ENCODE assay signal across 25 cellular contexts in the genomic region with DNA sequence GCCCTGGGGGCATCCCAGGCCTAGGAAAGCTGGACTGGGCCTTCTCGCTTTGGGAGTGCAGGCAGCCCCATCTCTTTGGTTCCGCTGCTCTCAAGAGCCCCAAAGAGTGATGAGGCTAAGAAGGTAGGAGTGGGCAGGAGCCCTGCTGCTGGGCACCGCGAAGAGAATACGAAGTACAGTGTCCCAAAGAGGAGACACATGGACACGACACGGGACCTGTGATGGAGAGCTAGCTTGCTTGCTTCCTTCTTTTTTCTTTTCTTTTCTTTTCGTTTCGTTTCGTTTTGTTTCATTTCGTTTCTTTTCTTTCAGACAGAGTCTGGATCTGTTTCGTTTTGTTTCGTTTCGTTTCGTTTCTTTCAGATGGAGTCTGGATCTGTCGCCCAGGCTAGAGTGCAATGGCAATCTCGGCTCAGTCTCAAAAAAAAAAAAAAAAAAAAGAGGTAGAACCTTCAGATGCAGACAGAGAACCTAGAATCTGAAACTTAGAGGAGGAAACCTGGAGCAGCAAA. TPM values are rescaled to one million over a fixed set of nuclear protein-coding genes. Genes with fewer than 3 reads are reported as not detected.
DNase-seq lines count a peak whose midpoint lies in the region; ATAC-seq and TF ChIP-seq lines count a peak whose summit lies in the region.
"Had no signal": no experiment of that assay in that cellular context is flagged by ENCODE, and none has a peak within 500 bp of the region (broad histone marks: within the 10 kb centered on the region; RNA-seq: fewer than 3 reads in every experiment).

No MANE protein-coding gene starts in this region.

- intact Hi-C loops in heart right ventricle (cut with DNase I): no loop called here
- intact Hi-C loops in left cardiac atrium (cut with DNase I): no loop called here
- intact Hi-C loops in activated CD4-positive, alpha-beta memory T cell treated with anti-CD3 and anti-CD28 coated beads for 36 hours (cut with micrococcal nuclease): no loop called here

- H3K18ac ChIP-seq in trophoblast cell (ENCODE audit: low read length): no peak overlapping the region

- peak overlapping the region; percentile 16 for H4K91ac ChIP-seq in trophoblast cell (ENCODE audit: low read depth, low read length)

- H3K36me3 Mint-ChIP-seq in activated CD4-positive, alpha-beta memory T cell treated with anti-CD3 and anti-CD28 coated beads for 36 hours: no peaks in the 10 kb centered on the region
- H3K36me3 Mint-ChIP-seq: naive B cell; stimulated activated effector memory CD8-positive, alpha-beta T cell treated with anti-CD3 and anti-CD28 coated beads, Interleukin-12 subunit alpha, Interleukin-12 subunit beta, amount 100 ng/mL, for 72 hours had no signal

- no peak overlapping the region for H3K4me2 ChIP-seq in trophoblast cell (ENCODE audit: low read length)

- ATAC-seq in heart right ventricle (no peak), left cardiac atrium (no peak), upper lobe of left lung (ENCODE audit: low FRiP score in 2 of 2) (no peak)
- ATAC-seq: stimulated activated effector memory CD8-positive, alpha-beta T cell treated with anti-CD3 and anti-CD28 coated beads, Interleukin-12 subunit alpha, Interleukin-12 subunit beta, amount 100 ng/mL, for 72 hours had no signal

- no peaks in the 10 kb centered on the region for H3K27me3 Mint-ChIP-seq in activated CD4-positive, alpha-beta memory T cell treated with anti-CD3 and anti-CD28 coated beads for 36 hours
- H3K27me3 Mint-ChIP-seq: naive B cell had no signal

- H3K4me1 ChIP-seq in heart right ventricle: peaks cover 19 to 96% (median 64%) of the 10 kb centered on the region in 9 donors
- H3K4me1 ChIP-seq in trophoblast cell (ENCODE audit: control insufficient read depth in 1 of 2, insufficient read depth in 2 of 2, low read length in 2 of 2): peaks cover 64 to 74% of the 10 kb centered on the region in 2 experiments
- H3K4me1 ChIP-seq in upper lobe of left lung: peaks cover 52 to 74% (median 63%) of the 10 kb centered on the region in 4 donors
- H3K4me1 ChIP-seq: sigmoid colon had no signal

- TF ChIP-seq CTCF in heart right ventricle (IDR thresholded peaks at IDR 0.05): no peak
- no peak for TF ChIP-seq CTCF in upper lobe of left lung (IDR thresholded peaks at IDR 0.05)

- POLR2A ChIA-PET in activated CD4-positive, alpha-beta memory T cell treated with anti-CD3 and anti-CD28 coated beads for 36 hours (lab: Charles Lee): no interaction called here

- WGBS in heart right ventricle, 2 donors: 92 to 94% methylated on average over 17 of the region's 17 CpGs
- WGBS in trophoblast cell (ENCODE audit: extremely low coverage, insufficient coverage, insufficient read length): no CpG with 5 or more reads among the region's 17 CpGs
- 84 to 86% methylated on average over 16 to 17 of the region's 17 CpGs for WGBS in upper lobe of left lung, 2 donors

- no peak overlapping the region for H3K27ac Mint-ChIP-seq in activated CD4-positive, alpha-beta memory T cell treated with anti-CD3 and anti-CD28 coated beads for 36 hours

- no peak overlapping the region for H2AFZ ChIP-seq in trophoblast cell (ENCODE audit: insufficient read depth, low read length, poor library complexity)
- H2AFZ ChIP-seq: GM23248 had no signal

- H2AK5ac ChIP-seq in trophoblast cell (ENCODE audit: low read length): no peak overlapping the region

- H4K12ac ChIP-seq in trophoblast cell (ENCODE audit: low read depth, low read length): no peak overlapping the region

- CTCF ChIA-PET in activated CD4-positive, alpha-beta memory T cell treated with anti-CD3 and anti-CD28 coated beads for 36 hours (lab: Charles Lee): interaction anchor here (0.9 kb wide), 1 partner anchor 30 kb away, joined by 3 read pairs; no protein-coding TSS in a partner anchor

- H3K27ac ChIP-seq in heart right ventricle (peak overlapping the region in 6 of 10 donors; percentile 10 to 83 (median 68)), caudate nucleus (ENCODE audit: low read depth, low read length) (peak overlapping the region; percentile 100), trophoblast cell (ENCODE audit: low read depth, low read length) (no peak overlapping the region), upper lobe of left lung (peak overlapping the region; percentile 1 to 87 (median 61))
- H3K27ac ChIP-seq: brain microvascular endothelial cell, GM23248, ovary had no signal

- no peak overlapping the region for H3K23ac ChIP-seq in trophoblast cell (ENCODE audit: low read length)

- H3K4ac ChIP-seq in trophoblast cell (ENCODE audit: low read depth, low read length): no peak overlapping the region

- no peaks in the 10 kb centered on the region for H3K36me3 ChIP-seq in heart right ventricle
- peaks cover 0 to 3% of the 10 kb centered on the region in 2 experiments for H3K36me3 ChIP-seq in trophoblast cell (ENCODE audit: control insufficient read depth in 1 of 2, insufficient read depth in 2 of 2, low read length in 2 of 2)
- H3K36me3 ChIP-seq in upper lobe of left lung: no peaks in the 10 kb centered on the region
- H3K36me3 ChIP-seq: BE2C, brain microvascular endothelial cell, ovary, sigmoid colon, upper lobe of right lung had no signal

- no peak for TF ChIP-seq POLR2A in upper lobe of left lung (IDR thresholded peaks at IDR 0.05)

- no peak overlapping the region for H4K8ac ChIP-seq in trophoblast cell (ENCODE audit: low read depth, low read length)

- DNase-seq in heart right ventricle: no peak
- no peak for DNase-seq in left cardiac atrium
- DNase-seq in caudate nucleus (lab: John Stamatoyannopoulos, UW): peak in 1 of 61 donors; percentile 33
- no peak for DNase-seq in trophoblast cell
- no peak for DNase-seq in upper lobe of left lung
- DNase-seq in activated CD4-positive, alpha-beta memory T cell treated with anti-CD3 and anti-CD28 coated beads for 36 hours: no peak
- DNase-seq in NCI-H524 (lab: John Stamatoyannopoulos, UW): no peak
- no peak for DNase-seq in KG1 (lab: John Stamatoyannopoulos, UW)
- DNase-seq: activated gamma-delta T cell, BE2C, brain microvascular endothelial cell, cortex of kidney, EL, GM23248, MV-4-11, naive B cell, NCI-H1694 treated with DMSO at 0.1 percent for 48 hours, ovary, SHP77, sigmoid colon, T-helper 1 cell, upper lobe of right lung had no signal

- H3K27me3 ChIP-seq in heart right ventricle: peaks cover 0 to 3% (median 0%) of the 10 kb centered on the region in 7 donors
- H3K27me3 ChIP-seq in trophoblast cell (ENCODE audit: insufficient read depth, low read length): no peaks in the 10 kb centered on the region
- H3K27me3 ChIP-seq in upper lobe of left lung: no peaks in the 10 kb centered on the region
- H3K27me3 ChIP-seq: BE2C, brain microvascular endothelial cell, ovary, sigmoid colon, upper lobe of right lung had no signal

- H3K4me1 Mint-ChIP-seq in activated CD4-positive, alpha-beta memory T cell treated with anti-CD3 and anti-CD28 coated beads for 36 hours (ENCODE audit: low read depth): peaks cover 11% of the 10 kb centered on the region

- H3K4me3 ChIP-seq in heart right ventricle (no peak overlapping the region), trophoblast cell (ENCODE audit: low read depth, low read length) (no peak overlapping the region), upper lobe of left lung (no peak overlapping the region)
- H3K4me3 ChIP-seq: GM23248, K562, lung, ovary, sigmoid colon, upper lobe of right lung had no signal

- no peaks in the 10 kb centered on the region for H3K9me3 Mint-ChIP-seq in activated CD4-positive, alpha-beta memory T cell treated with anti-CD3 and anti-CD28 coated beads for 36 hours
- H3K9me3 Mint-ChIP-seq: naive B cell; stimulated activated effector memory CD8-positive, alpha-beta T cell treated with anti-CD3 and anti-CD28 coated beads, Interleukin-12 subunit alpha, Interleukin-12 subunit beta, amount 100 ng/mL, for 72 hours had no signal

- peaks cover 26% of the 10 kb centered on the region for H3K79me2 ChIP-seq in trophoblast cell (ENCODE audit: control insufficient read depth, insufficient read depth, low read length, poor library complexity)

- H2BK120ac ChIP-seq in trophoblast cell (ENCODE audit: insufficient read depth, low read length, poor library complexity): no peak overlapping the region

- peaks cover 45% of the 10 kb centered on the region for H3K79me1 ChIP-seq in trophoblast cell (ENCODE audit: low read length)

- no peak overlapping the region for H3K9ac ChIP-seq in trophoblast cell (ENCODE audit: low read length)
- H3K9ac ChIP-seq: GM23248 had no signal

- no peak for TF ChIP-seq EP300 in upper lobe of left lung (IDR thresholded peaks at IDR 0.05)

- H3K9me3 ChIP-seq in heart right ventricle: no peaks in the 10 kb centered on the region
- H3K9me3 ChIP-seq in trophoblast cell (ENCODE audit: insufficient read depth, low read depth, low read length): peaks cover 2% of the 10 kb centered on the region
- H3K9me3 ChIP-seq in upper lobe of left lung: no peaks in the 10 kb centered on the region
- H3K9me3 ChIP-seq: BE2C, ovary, sigmoid colon, upper lobe of right lung had no signal

- H3K14ac ChIP-seq in trophoblast cell (ENCODE audit: low read length): no peak overlapping the region

- no peak overlapping the region for H2BK5ac ChIP-seq in trophoblast cell (ENCODE audit: low read depth, low read length, poor library complexity)

- H2BK12ac ChIP-seq in trophoblast cell (ENCODE audit: low read length): no peak overlapping the region

- H3K4me3 Mint-ChIP-seq in activated CD4-positive, alpha-beta memory T cell treated with anti-CD3 and anti-CD28 coated beads for 36 hours: no peak overlapping the region
- H3K4me3 Mint-ChIP-seq: stimulated activated effector memory CD8-positive, alpha-beta T cell treated with anti-CD3 and anti-CD28 coated beads, Interleukin-12 subunit alpha, Interleukin-12 subunit beta, amount 100 ng/mL, for 72 hours had no signal

RNA-seq across cellular contexts. Expression of gene MGAT3, which starts 10.6 kb away (rescaled TPM):
- total RNA-seq in heart right ventricle (10 to 100 TPM in 1 of 10 donors, 1 to 10 TPM in 9; 1.8 to 14.0 (median 4.3) TPM), left cardiac atrium (10 to 100 TPM; 11.6 to 13.7 TPM), upper lobe of left lung (10 to 100 TPM in 5 of 6 donors, 1 to 10 TPM in 1; 5.2 to 45.0 (median 26.0) TPM)
- polyA plus RNA-seq in heart right ventricle: 1 to 10 TPM; 1.8 to 2.9 TPM
- 19.8 and 20.9 TPM in 2 replicates for polyA plus RNA-seq in trophoblast cell (2013)
- total RNA-seq in activated CD4-positive, alpha-beta memory T cell treated with anti-CD3 and anti-CD28 coated beads for 36 hours: under 1 TPM in 1 of 2 experiments, not detected in 1; 0.05 TPM
- total RNA-seq: GM23248 had no signal
- polyA plus RNA-seq: GM23248 had no signal

RNA-seq across cellular contexts. Expression of gene MIEF1, which starts 34.6 kb away (rescaled TPM):
- total RNA-seq in heart right ventricle (10 to 100 TPM; 12.8 to 35.8 (median 17.5) TPM), left cardiac atrium (10 to 100 TPM; 18.1 to 29.0 TPM), upper lobe of left lung (10 to 100 TPM; 10.5 to 35.3 (median 25.6) TPM)
- polyA plus RNA-seq in heart right ventricle: 1 to 10 TPM; 7.0 to 9.1 TPM
- 26.5 and 27.5 TPM in 2 replicates for polyA plus RNA-seq in trophoblast cell (2013)
- 10 to 100 TPM; 40.3 to 43.1 TPM for total RNA-seq in activated CD4-positive, alpha-beta memory T cell treated with anti-CD3 and anti-CD28 coated beads for 36 hours

RNA-seq across cellular contexts. Expression of gene ATF4, which starts 52.9 kb away (rescaled TPM):
- 100 to 1,000 TPM in 9 of 10 donors, 10 to 100 TPM in 1; 95.2 to 319 (median 133) TPM for total RNA-seq in heart right ventricle
- polyA plus RNA-seq in heart right ventricle: 100 to 1,000 TPM; 439 to 637 TPM
- 100 to 1,000 TPM; 203 to 294 TPM for total RNA-seq in left cardiac atrium
- polyA plus RNA-seq in trophoblast cell (2013): 602 and 615 TPM in 2 replicates
- 100 to 1,000 TPM; 255 to 402 (median 364) TPM for total RNA-seq in upper lobe of left lung
- 100 to 1,000 TPM; 437 to 455 TPM for total RNA-seq in activated CD4-positive, alpha-beta memory T cell treated with anti-CD3 and anti-CD28 coated beads for 36 hours
